ENCODE assay signal across 17 cellular contexts in the genomic region with DNA sequence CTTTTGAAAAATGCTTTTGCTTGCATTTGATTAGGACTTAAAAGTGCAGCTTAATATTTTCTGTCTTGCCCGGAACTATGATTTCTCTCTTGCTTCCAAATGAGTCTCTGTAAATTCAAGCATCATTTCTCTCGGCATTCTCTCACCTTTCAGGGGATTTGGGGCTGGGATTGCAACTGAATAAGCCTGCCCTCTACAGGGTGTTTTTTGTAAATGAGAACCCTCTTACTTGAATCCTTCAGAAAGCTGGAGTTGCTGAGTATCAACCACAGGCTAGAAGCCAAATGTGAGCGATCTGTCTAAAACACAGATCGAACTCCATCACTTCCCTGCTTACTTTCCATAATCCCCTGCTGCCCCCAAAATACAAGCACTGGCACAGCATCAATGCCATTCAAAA.
DNase-seq lines count a peak whose midpoint lies in the region; ATAC-seq and TF ChIP-seq lines count a peak whose summit lies in the region.
"Had no signal": no experiment of that assay in that cellular context is flagged by ENCODE, and none has a peak within 500 bp of the region (broad histone marks: within the 10 kb centered on the region; RNA-seq: fewer than 3 reads in every experiment).

No MANE protein-coding gene starts in this region.

- H3K9me3 Mint-ChIP-seq in neural crest cell: no peaks in the 10 kb centered on the region
- H3K9me3 Mint-ChIP-seq: activated CD8-positive, alpha-beta T cell treated with anti-CD3 and anti-CD28 coated beads for 36 hours had no signal

- no peaks in the 10 kb centered on the region for H3K4me1 Mint-ChIP-seq in neural crest cell

- H3K27me3 Mint-ChIP-seq in neural crest cell (ENCODE audit: low read depth): peaks cover 25% of the 10 kb centered on the region
- H3K27me3 Mint-ChIP-seq: activated CD8-positive, alpha-beta T cell treated with anti-CD3 and anti-CD28 coated beads for 36 hours; CD4-positive, alpha-beta T cell had no signal

- no peak for TF ChIP-seq POLR2A in body of pancreas (IDR thresholded peaks at IDR 0.05)

- no peak for ATAC-seq in body of pancreas
- no peak for ATAC-seq in GM21390 (IDR thresholded peaks at IDR 0.05; ENCODE audit: unreplicated experiment)
- no peak for ATAC-seq in HG02840 (IDR thresholded peaks at IDR 0.05; ENCODE audit: low FRiP score, unreplicated experiment)
- no peak for ATAC-seq in omental fat pad (ENCODE audit: low FRiP score)
- ATAC-seq: activated CD8-positive, alpha-beta T cell treated with anti-CD3 and anti-CD28 coated beads for 36 hours; heart left ventricle had no signal

- H3K9me3 ChIP-seq in body of pancreas: no peaks in the 10 kb centered on the region
- H3K9me3 ChIP-seq: esophagus muscularis mucosa, heart left ventricle, prostate gland, SJCRH30 had no signal

- in situ Hi-C loops in GM13977 (cut with MboI; ENCODE audit: low pct_unique_long_range_greater_than_20kb, low sequenced_read_pairs, unreplicated experiment): no loop called here

- no peaks in the 10 kb centered on the region for H3K36me3 Mint-ChIP-seq in neural crest cell (ENCODE audit: low read depth)

- 7 to 9% methylated on average over 4 of the region's 4 CpGs for WGBS in body of pancreas, 2 donors

- H3K4me3 Mint-ChIP-seq in neural crest cell: no peak overlapping the region
- H3K4me3 Mint-ChIP-seq: activated CD8-positive, alpha-beta T cell treated with anti-CD3 and anti-CD28 coated beads for 36 hours; CD4-positive, alpha-beta T cell had no signal

- no peak for DNase-seq in GM13977 (ENCODE audit: low spot score)
- peak; percentile 5 for DNase-seq in NCI-H1694 treated with DMSO at 0.1 percent for 48 hours (lab: John Stamatoyannopoulos, UW)
- peak in 1 of 4 donors; percentile 2 for DNase-seq in body of pancreas
- DNase-seq in neural crest cell (ENCODE audit: low read depth, low spot score): no peak
- no peak for DNase-seq in omental fat pad (ENCODE audit: low spot score)
- DNase-seq: activated CD8-positive, alpha-beta T cell treated with anti-CD3 and anti-CD28 coated beads for 36 hours; activated effector memory CD4-positive, alpha-beta T cell treated with Interleukin-2 at 50 U/mL for 16 hours; aorta; CD4-positive, alpha-beta T cell; GDM1; heart left ventricle; NCI-H69 had no signal

- intact Hi-C loops in body of pancreas (cut with DNase I): no loop called here

- no peak overlapping the region for H3K4me3 ChIP-seq in body of pancreas
- H3K4me3 ChIP-seq: esophagus muscularis mucosa, heart left ventricle, prostate gland, SJCRH30 had no signal

- H3K4me1 ChIP-seq in body of pancreas: no peaks in the 10 kb centered on the region
- H3K4me1 ChIP-seq: esophagus muscularis mucosa, heart left ventricle, prostate gland, SJCRH30 had no signal

- H3K36me3 ChIP-seq in body of pancreas (replicated peaks in 1 of 2; ENCODE audit: insufficient read depth in 1 of 2, low read depth in 2 of 2): no peaks in the 10 kb centered on the region
- H3K36me3 ChIP-seq: esophagus muscularis mucosa, heart left ventricle, prostate gland, SJCRH30 had no signal

- TF ChIP-seq CTCF in GM13977 (IDR thresholded peaks at IDR 0.05; ENCODE audit: extremely low read depth, insufficient read depth, missing control alignments) (peak; percentile 1), body of pancreas (IDR thresholded peaks at IDR 0.05) (peak in 4 of 7 experiments; percentile 10 to 41 (median 20)), neural crest cell (conservative IDR thresholded peaks at IDR 0.05) (peak; percentile 54), omental fat pad (IDR thresholded peaks at IDR 0.05) (no peak)

- no peak overlapping the region for H3K27ac ChIP-seq in body of pancreas
- H3K27ac ChIP-seq: esophagus muscularis mucosa, heart left ventricle, prostate gland, SJCRH30 had no signal

- no peak overlapping the region for H3K27ac Mint-ChIP-seq in neural crest cell (ENCODE audit: unreplicated experiment)
- H3K27ac Mint-ChIP-seq: activated CD8-positive, alpha-beta T cell treated with anti-CD3 and anti-CD28 coated beads for 36 hours; CD4-positive, alpha-beta T cell had no signal

- no peaks in the 10 kb centered on the region for H3K27me3 ChIP-seq in body of pancreas
- H3K27me3 ChIP-seq: esophagus muscularis mucosa, heart left ventricle, SJCRH30 had no signal

Comparison
In these comparisons a context has a peak if more than half of its experiments do, and no peak if none do; other contexts are left out.
1. CTCF ChIP-seq: peak in GM13977 (single experiment), body of pancreas (4 of 7) and neural crest cell (single experiment); none in omental fat pad (0 of 3).